ENCODE assay signal across 13 cellular contexts in the genomic region with DNA sequence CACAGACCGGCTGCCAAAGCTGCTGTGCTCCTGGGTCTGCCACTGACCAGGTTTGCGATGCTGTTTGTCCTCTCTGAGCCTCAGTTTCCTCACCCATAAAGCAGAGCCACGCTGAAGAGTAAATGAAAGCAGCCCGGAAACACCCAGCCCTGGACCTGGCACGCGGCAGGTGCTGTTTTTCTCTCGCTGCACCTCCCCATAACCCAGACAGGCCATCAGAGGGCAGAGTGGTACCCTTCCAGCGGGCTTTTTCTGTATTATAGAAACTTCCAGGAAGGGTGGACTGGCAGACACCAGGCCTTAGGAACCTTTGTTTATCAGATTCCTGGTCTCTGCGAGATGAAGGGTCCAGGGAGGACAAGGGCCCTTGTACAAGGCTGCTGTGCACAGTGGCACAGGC. TPM values are rescaled to one million over a fixed set of nuclear protein-coding genes. Genes with fewer than 3 reads are reported as not detected.
DNase-seq lines count a peak whose midpoint lies in the region; ATAC-seq and TF ChIP-seq lines count a peak whose summit lies in the region.
"Had no signal": no experiment of that assay in that cellular context is flagged by ENCODE, and none has a peak within 500 bp of the region (broad histone marks: within the 10 kb centered on the region; RNA-seq: fewer than 3 reads in every experiment).

No MANE protein-coding gene starts in this region.

- no peak for TF ChIP-seq POLR2A in stomach (IDR thresholded peaks at IDR 0.05)

- no TSS peak for BruUV-seq in A673 (replicated peaks; lab: Mats Ljungman, UMichigan)
- no TSS peak for BruUV-seq in Panc1 (replicated peaks; lab: Mats Ljungman, UMichigan)

- H3K27ac ChIP-seq in A673 (ENCODE audit: low read depth, low read length, poor library complexity, severe bottlenecking) (no peak overlapping the region), Panc1 (ENCODE audit: low read length) (no peak overlapping the region), psoas muscle (no peak overlapping the region), stomach (no peak overlapping the region)
- H3K27ac ChIP-seq: SK-N-MC had no signal

- H3K4me3 ChIP-seq in A673 (ENCODE audit: low read depth, low read length, poor library complexity, severe bottlenecking) = no peak overlapping the region
- no peak overlapping the region for H3K4me3 ChIP-seq in Panc1 (ENCODE audit: low read depth in 2 of 2, low read length in 2 of 2)
- H3K4me3 ChIP-seq in psoas muscle = no peak overlapping the region
- H3K4me3 ChIP-seq in stomach = no peak overlapping the region
- H3K4me3 ChIP-seq: SK-N-MC had no signal

- H3K27me3 ChIP-seq in A673 (replicated peaks; ENCODE audit: insufficient read depth, low read depth, low read length, poor library complexity) = peaks cover 7% of the 10 kb centered on the region
- H3K27me3 ChIP-seq in Panc1 (ENCODE audit: control insufficient read depth, insufficient read depth, low read length) = peaks cover 16% of the 10 kb centered on the region
- peaks cover 0 to 92% (median 20%) of the 10 kb centered on the region in 3 donors for H3K27me3 ChIP-seq in psoas muscle (ENCODE audit: insufficient read depth in 3 of 3, low read length in 2 of 3)
- peaks cover 10 to 90% (median 41%) of the 10 kb centered on the region in 3 donors for H3K27me3 ChIP-seq in stomach

- POLR2A ChIA-PET in A673 (lab: Charles Lee; ENCODE audit: low non-redundant PET) = no interaction called here
- POLR2A ChIA-PET in Panc1 (lab: Charles Lee) = no interaction called here

- no peaks in the 10 kb centered on the region for H3K36me3 ChIP-seq in A673 (ENCODE audit: insufficient read depth, low read length, poor library complexity, severe bottlenecking)
- H3K36me3 ChIP-seq in Panc1 (ENCODE audit: control insufficient read depth, insufficient read depth, low read length) = no peaks in the 10 kb centered on the region
- H3K36me3 ChIP-seq in psoas muscle (ENCODE audit: insufficient read depth in 1 of 2, low read depth in 1 of 2) = no peaks in the 10 kb centered on the region
- no peaks in the 10 kb centered on the region for H3K36me3 ChIP-seq in stomach

- in situ Hi-C loops in G401 (cut with HindIII; ENCODE audit: low sequenced_read_pairs) (no loop called here), Panc1 (cut with HindIII; ENCODE audit: low pct_unique_long_range_greater_than_20kb, low sequenced_read_pairs) (no loop called here)

- 30 to 44% (median 34%) methylated on average over 9 of the region's 9 CpGs for WGBS in psoas muscle, 3 donors
- WGBS in stomach, 5 donors = 31 to 49% (median 33%) methylated on average over 9 of the region's 9 CpGs

- DNase-seq in A673 (ENCODE audit: low spot score) (no peak), G401 (ENCODE audit: low spot score) (peak; percentile 24), Panc1 (ENCODE audit: low read depth, low spot score) (no peak), iPS-NIHi11 (ENCODE audit: low spot score) (peak; percentile 56), psoas muscle (no peak), stomach (no peak)
- DNase-seq: activated CD8-positive, alpha-beta memory T cell treated with anti-CD3 and anti-CD28 coated beads for 24 hours; amniotic stem cell; NCI-H1436 had no signal

- ATAC-seq in Panc1 = peak; percentile 72
- no peak for ATAC-seq in HG02759 (IDR thresholded peaks at IDR 0.05; ENCODE audit: unreplicated experiment)
- ATAC-seq in psoas muscle = no peak
- ATAC-seq in GM21390 (IDR thresholded peaks at IDR 0.05; ENCODE audit: unreplicated experiment) = no peak

- H3K9me3 ChIP-seq in A673 (ENCODE audit: low read depth, low read length, poor library complexity, severe bottlenecking) (no peaks in the 10 kb centered on the region), Panc1 (ENCODE audit: control insufficient read depth, insufficient read depth, low read depth, low read length) (no peaks in the 10 kb centered on the region), psoas muscle (no peaks in the 10 kb centered on the region), stomach (no peaks in the 10 kb centered on the region)

- TF ChIP-seq EP300 in stomach (IDR thresholded peaks at IDR 0.05) = no peak

- intact Hi-C loops in A673 (cut with micrococcal nuclease; ENCODE audit: unreplicated experiment) (no loop called here), Panc1 (cut with micrococcal nuclease; ENCODE audit: unreplicated experiment) (no loop called here), psoas muscle (cut with DNase I) (no loop called here), stomach (cut with DNase I; ENCODE audit: low total_unique reads) (loop anchor here (10.0 kb wide), 1 partner anchor 153 kb away; no protein-coding TSS in a partner anchor)

- peak; percentile 35 for TF ChIP-seq CTCF in A673 (conservative IDR thresholded peaks at IDR 0.05; ENCODE audit: low read depth, low read length)
- TF ChIP-seq CTCF in Panc1 (IDR thresholded peaks at IDR 0.05) = no peak
- TF ChIP-seq CTCF in psoas muscle (IDR thresholded peaks at IDR 0.05) = no peak
- TF ChIP-seq CTCF in stomach (IDR thresholded peaks at IDR 0.05) = no peak

- CTCF ChIA-PET in A673 (lab: Charles Lee) = no interaction called here
- CTCF ChIA-PET in Panc1 (lab: Charles Lee) = no interaction called here

- H3K4me1 ChIP-seq in A673 (ENCODE audit: insufficient read depth, low read length, poor library complexity, severe bottlenecking) (peaks cover 14% of the 10 kb centered on the region), Panc1 (ENCODE audit: control insufficient read depth, insufficient read depth, low read length) (no peaks in the 10 kb centered on the region), psoas muscle (no peaks in the 10 kb centered on the region), stomach (peaks cover 0 to 5% (median 0%) of the 10 kb centered on the region in 4 donors)

RNA-seq across cellular contexts. Expression of a gene that starts 17.9 kb away (rescaled TPM):
- total RNA-seq in A673 (2021) (0.69 TPM in 1 of 2 replicates, not detected in the other), Panc1 (2021; ENCODE audit: unreplicated experiment) (not detected), psoas muscle (not detected), stomach (not detected)
- not detected in 2 replicates for total RNA-seq in G401 (2014; rRNA removed; shearing (Covaris generic))
- polyA plus RNA-seq in Panc1 (2012; ENCODE audit: insufficient read length) = not detected
- polyA plus RNA-seq in psoas muscle (not detected), stomach (not detected)
- total RNA-seq: fibroblast of lung had no signal
- polyA plus RNA-seq: fibroblast of lung had no signal

RNA-seq across cellular contexts. Expression of a gene that starts 46.6 kb away (rescaled TPM):
- total RNA-seq in A673 (2021) = 52.8 and 56.0 TPM in 2 replicates
- total RNA-seq in G401 (2014; rRNA removed; shearing (Covaris generic)) = 17.1 and 19.8 TPM in 2 replicates
- 28.7 TPM for total RNA-seq in Panc1 (2021; ENCODE audit: unreplicated experiment)
- polyA plus RNA-seq in Panc1 (2012; ENCODE audit: insufficient read length) = 73.8 TPM
- 10 to 100 TPM in 1 of 4 donors, 1 to 10 TPM in 3; 8.5 to 15.5 (median 8.7) TPM for total RNA-seq in psoas muscle
- 10 to 100 TPM in 2 of 3 donors, 1 to 10 TPM in 1; 9.2 to 28.1 (median 21.0) TPM for polyA plus RNA-seq in psoas muscle
- 100 to 1,000 TPM in 1 of 5 donors, 10 to 100 TPM in 3, 1 to 10 TPM in 1; 2.3 to 107 (median 37.6) TPM for total RNA-seq in stomach
- polyA plus RNA-seq in stomach = 10 to 100 TPM; 14.2 to 23.1 (median 22.6) TPM

RNA-seq across cellular contexts. Expression of a gene that starts 53.4 kb away (rescaled TPM):
- not detected in 2 replicates for total RNA-seq in A673 (2021)
- not detected in 2 replicates for total RNA-seq in G401 (2014; rRNA removed; shearing (Covaris generic))
- total RNA-seq in Panc1 (2021; ENCODE audit: unreplicated experiment) = not detected
- not detected for polyA plus RNA-seq in Panc1 (2012; ENCODE audit: insufficient read length)
- not detected for total RNA-seq in psoas muscle
- not detected for polyA plus RNA-seq in psoas muscle
- not detected for total RNA-seq in stomach
- polyA plus RNA-seq in stomach = not detected
- total RNA-seq: fibroblast of lung had no signal
- polyA plus RNA-seq: fibroblast of lung had no signal

Comparison
In these comparisons a context has a peak if more than half of its experiments do, and no peak if none do; other contexts are left out.
1. DNase-seq: peak in G401 (single experiment) and iPS-NIHi11 (single experiment); none in A673 (single experiment), Panc1 (single experiment), psoas muscle (0 of 2) and stomach (single experiment).